8 cellular contexts compared by ENCODE assay signal in the genomic region with DNA sequence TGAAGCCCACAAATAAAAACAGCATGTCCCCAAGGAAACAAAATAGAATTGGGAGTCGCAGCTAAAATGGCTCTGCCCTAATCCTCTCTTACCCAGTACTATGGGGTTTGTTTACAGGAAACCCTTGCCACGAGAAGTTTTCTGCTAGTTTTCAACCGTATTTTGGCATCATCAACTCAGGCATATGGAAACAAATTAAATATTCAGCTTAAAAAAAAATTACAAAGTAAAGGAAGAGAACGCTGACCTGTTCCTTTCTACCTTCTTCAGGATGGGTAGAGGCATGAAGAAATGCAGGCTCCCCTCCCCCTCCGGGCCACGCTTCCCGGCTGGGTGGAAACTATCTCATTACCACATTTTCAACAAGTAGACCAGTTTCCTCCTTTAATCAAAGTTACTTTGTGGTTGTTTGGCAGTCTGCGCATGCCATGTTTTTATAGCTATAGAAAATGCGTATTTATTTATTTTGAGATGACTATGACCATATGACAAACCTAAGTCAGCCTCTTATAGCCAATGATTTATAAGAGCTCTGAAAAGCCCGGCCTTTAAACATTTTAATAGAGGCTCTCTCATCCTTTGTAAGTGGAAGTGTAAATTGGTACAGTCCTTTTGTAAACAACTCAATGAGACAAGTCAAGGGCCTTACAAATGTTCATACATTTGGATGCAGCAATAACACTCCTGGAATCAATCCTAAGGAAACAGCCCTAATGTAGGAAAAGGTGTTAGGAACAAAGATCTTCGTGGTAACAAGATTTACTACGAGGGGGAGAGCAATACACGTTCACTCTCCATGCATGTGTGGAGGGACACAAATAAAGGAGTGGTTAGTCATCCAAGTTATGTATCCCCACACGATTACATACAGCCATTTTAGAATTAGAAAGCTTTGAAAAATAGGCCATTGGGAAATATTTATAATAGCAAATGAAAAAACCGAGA. TPM values are rescaled to one million over a fixed set of nuclear protein-coding genes. Genes with fewer than 3 reads are reported as not detected.
DNase-seq lines count a peak whose midpoint lies in the region; ATAC-seq, FAIRE-seq and TF ChIP-seq lines count a peak whose summit lies in the region.

No MANE protein-coding gene starts in this region.

- H3K27ac Mint-ChIP-seq in stimulated activated memory B cell treated with anti-CD40 and anti-IgM and Interleukin-4, amounts not matched to agents 10 μg/mL and 1 μg/mL and 100 μg/mL, for 72 hours: peak overlapping the region; percentile 92

- FAIRE-seq in GM18507 (lab: Jason Lieb, UNC): peak; percentile 60

- H3K4me1 ChIP-seq in mononuclear cell (ENCODE audit: insufficient read depth, low read length): peaks cover 42% of the 10 kb centered on the region

- peaks cover 21% of the 10 kb centered on the region for H3K4me1 Mint-ChIP-seq in stimulated activated memory B cell treated with anti-CD40 and anti-IgM and Interleukin-4, amounts not matched to agents 10 μg/mL and 1 μg/mL and 100 μg/mL, for 72 hours

- H3K9me3 ChIP-seq in mononuclear cell (ENCODE audit: low read depth, low read length): no peaks in the 10 kb centered on the region

- no peaks in the 10 kb centered on the region for H3K27me3 Mint-ChIP-seq in stimulated activated memory B cell treated with anti-CD40 and anti-IgM and Interleukin-4, amounts not matched to agents 10 μg/mL and 1 μg/mL and 100 μg/mL, for 72 hours

- no peaks in the 10 kb centered on the region for H3K27me3 ChIP-seq in mononuclear cell (ENCODE audit: insufficient read depth, low read length)

- H3K4me3 ChIP-seq in astrocyte of the spinal cord (ENCODE audit: low read depth, low read length) (no peak overlapping the region), mononuclear cell (ENCODE audit: low read length) (peak overlapping the region; percentile 29)

- no peaks in the 10 kb centered on the region for H3K9me3 Mint-ChIP-seq in stimulated activated memory B cell treated with anti-CD40 and anti-IgM and Interleukin-4, amounts not matched to agents 10 μg/mL and 1 μg/mL and 100 μg/mL, for 72 hours

- TF ChIP-seq CTCF in astrocyte of the spinal cord (IDR thresholded peaks at IDR 0.05; ENCODE audit: low read depth, low read length): no peak

- H3K36me3 Mint-ChIP-seq in stimulated activated memory B cell treated with anti-CD40 and anti-IgM and Interleukin-4, amounts not matched to agents 10 μg/mL and 1 μg/mL and 100 μg/mL, for 72 hours: no peaks in the 10 kb centered on the region

- peak overlapping the region; percentile 74 for H3K4me3 Mint-ChIP-seq in stimulated activated memory B cell treated with anti-CD40 and anti-IgM and Interleukin-4, amounts not matched to agents 10 μg/mL and 1 μg/mL and 100 μg/mL, for 72 hours

- peak; percentile 73 for ATAC-seq in stimulated activated memory B cell treated with anti-CD40 and anti-IgM and Interleukin-4, amounts not matched to agents 10 μg/mL and 1 μg/mL and 100 μg/mL, for 72 hours
- ATAC-seq in HG02870 (IDR thresholded peaks at IDR 0.05; ENCODE audit: unreplicated experiment): no peak

- no peak for DNase-seq in GM18507 (ENCODE audit: extremely low spot score, insufficient read length, low read depth)
- peak; percentile 56 for DNase-seq in LHCN-M2 (ENCODE audit: low read depth)
- peak in 4 of 5 experiments; percentile 47 to 92 (median 66) for DNase-seq in T-helper 2 cell
- DNase-seq in astrocyte of the spinal cord (ENCODE audit: low read depth, low spot score): peak; percentile 48
- DNase-seq in hepatic stellate cell (ENCODE audit: low spot score): no peak

- in situ Hi-C loops in astrocyte of the spinal cord (cut with HindIII; ENCODE audit: low sequenced_read_pairs): no loop called here

RNA-seq across cellular contexts. Expression of gene ZNF217, which starts 16.1 kb away (rescaled TPM):
- total RNA-seq in LHCN-M2 (2014; rRNA removed) (14.2 and 21.0 TPM in 2 replicates), mononuclear cell (65.8 TPM)
- 10.8 TPM for polyA plus RNA-seq in LHCN-M2 (2012)

Comparison
In these comparisons a context has a peak if more than half of its experiments do, and no peak if none do; other contexts are left out.
1. DNase-seq: peak in LHCN-M2 (single experiment), T-helper 2 cell (4 of 5) and astrocyte of the spinal cord (single experiment); none in GM18507 (single experiment) and hepatic stellate cell (single experiment).